In genomic region chr9:107973451-107973850, GRCh38 we compare ENCODE assay signal across 23 cellular contexts.
A peak's percentile ranks its signal among the peaks of the same experiment; 100 is the strongest.
DNase-seq lines count a peak whose midpoint lies in the region; ATAC-seq, FAIRE-seq and TF ChIP-seq lines count a peak whose summit lies in the region.
"Had no signal": no experiment of that assay in that cellular context is flagged by ENCODE, and none has a peak within 500 bp of the region (broad histone marks: within the 10 kb centered on the region; RNA-seq: fewer than 3 reads in every experiment).

No MANE protein-coding gene starts in this region.

- ATAC-seq in T-helper 17 cell (no peak), GM23338 (no peak)
- ATAC-seq: CD8-positive, alpha-beta T cell; HCT116 had no signal

- H3K27ac ChIP-seq in PC-9 (peak overlapping the region; percentile 21; the same call in 1 of the 2 replicates), epithelial cell of prostate (peak overlapping the region; percentile 53), esophagus squamous epithelium (peak overlapping the region in 3 of 4 donors; percentile 70 to 87 (median 72)), GM23338 (ENCODE audit: low read depth) (no peak overlapping the region)
- H3K27ac ChIP-seq: 22Rv1, BLaER1, C4-2B, GM23248 had no signal

- TF ChIP-seq CTCF in PC-9 (conservative IDR thresholded peaks at IDR 0.05) (no peak), choroid plexus epithelial cell (conservative IDR thresholded peaks at IDR 0.05; ENCODE audit: low read depth, low read length) (no peak), esophagus squamous epithelium (IDR thresholded peaks at IDR 0.05) (no peak), GM23338 (conservative IDR thresholded peaks at IDR 0.05; ENCODE audit: low read depth in 2 of 2) (no peak)

- WGBS in esophagus squamous epithelium, 2 donors = 53 to 67% methylated on average over 1 of the region's 1 CpG

- H3F3A ChIP-seq in PC-9 (ENCODE audit: insufficient read depth, low read depth) (no peaks in the 10 kb centered on the region), GM23338 (replicated peaks; ENCODE audit: low read depth) (no peaks in the 10 kb centered on the region)

- H3K27ac Mint-ChIP-seq in T-helper 17 cell = no peak overlapping the region
- no peak overlapping the region for H3K27ac Mint-ChIP-seq in GM23338
- H3K27ac Mint-ChIP-seq: B cell; CD8-positive, alpha-beta T cell; H9 had no signal

- no TSS peak for BruUV-seq in PC-9 (replicated peaks; lab: Mats Ljungman, UMichigan)

- no peaks in the 10 kb centered on the region for H3K4me1 Mint-ChIP-seq in T-helper 17 cell
- peaks cover 10% of the 10 kb centered on the region for H3K4me1 Mint-ChIP-seq in GM23338
- H3K4me1 Mint-ChIP-seq: B cell; CD4-positive, CD25-positive, alpha-beta regulatory T cell had no signal

- H3K36me3 ChIP-seq in PC-9 (ENCODE audit: low read depth) (no peaks in the 10 kb centered on the region), esophagus squamous epithelium (no peaks in the 10 kb centered on the region), GM23338 (ENCODE audit: insufficient read depth) (no peaks in the 10 kb centered on the region)
- H3K36me3 ChIP-seq: BLaER1 had no signal

- peak; percentile 36 to 75 for DNase-seq in PC-9
- DNase-seq in choroid plexus epithelial cell (ENCODE audit: low read depth) = peak; percentile 5
- DNase-seq in epithelial cell of prostate (ENCODE audit: low read depth, low spot score) = peak; percentile 12
- no peak for DNase-seq in esophagus squamous epithelium (lab: John Stamatoyannopoulos, UW)
- no peak for DNase-seq in nucleus accumbens (lab: John Stamatoyannopoulos, UW)
- no peak for DNase-seq in T-helper 17 cell
- no peak for DNase-seq in GM23338 (ENCODE audit: low spot score)
- no peak for DNase-seq in GM12892 (ENCODE audit: insufficient read length)
- DNase-seq: Caco-2; CD4-positive, CD25-positive, alpha-beta regulatory T cell; CD8-positive, alpha-beta T cell; DMS153; DND-41; GM23248; H9 had no signal

- H3K9me3 Mint-ChIP-seq in GM23338 = no peaks in the 10 kb centered on the region
- H3K9me3 Mint-ChIP-seq: H9 had no signal

- H3K4me3 ChIP-seq in PC-9 (no peak overlapping the region), choroid plexus epithelial cell (ENCODE audit: low read depth, low read length) (no peak overlapping the region), esophagus squamous epithelium (no peak overlapping the region), GM23338 (no peak overlapping the region)
- H3K4me3 ChIP-seq: BLaER1, GM23248 had no signal

- H4K20me1 ChIP-seq in PC-9 (ENCODE audit: insufficient read depth) (no peaks in the 10 kb centered on the region), GM23338 (replicated peaks; ENCODE audit: insufficient read depth) (no peaks in the 10 kb centered on the region)
- H4K20me1 ChIP-seq: BLaER1 had no signal

- H3K27me3 Mint-ChIP-seq in T-helper 17 cell (no peaks in the 10 kb centered on the region), GM23338 (ENCODE audit: insufficient read depth, low read depth, poor library complexity) (peaks cover 2% of the 10 kb centered on the region)
- H3K27me3 Mint-ChIP-seq: CD4-positive, CD25-positive, alpha-beta regulatory T cell had no signal

- no peak for TF ChIP-seq POLR2A in esophagus squamous epithelium (IDR thresholded peaks at IDR 0.05)
- no peak for TF ChIP-seq POLR2A in GM12892 (IDR thresholded peaks at IDR 0.05; ENCODE audit: low read depth, low read length)

- H3K9me2 ChIP-seq in PC-9 (ENCODE audit: insufficient read depth) (no peaks in the 10 kb centered on the region), GM23338 (ENCODE audit: insufficient read depth) (peaks cover 15% of the 10 kb centered on the region)

- POLR2A ChIA-PET in PC-9 (lab: Charles Lee; ENCODE audit: unreplicated experiment) = interaction anchor here (0.7 kb wide), 1 partner anchor 76 kb away, joined by 3 read pairs; no protein-coding TSS in a partner anchor

- H2AFZ ChIP-seq in PC-9 = peak overlapping the region; percentile 61; the same call in 1 of the 2 replicates
- no peak overlapping the region; the same call in 1 of the 2 replicates for H2AFZ ChIP-seq in GM23338
- H2AFZ ChIP-seq: GM23248 had no signal

- CTCF ChIA-PET in PC-9 (lab: Charles Lee) = no interaction called here

- H3K4me3 Mint-ChIP-seq in T-helper 17 cell = no peak overlapping the region
- H3K4me3 Mint-ChIP-seq in GM23338 = no peak overlapping the region
- H3K4me3 Mint-ChIP-seq: B cell; CD4-positive, CD25-positive, alpha-beta regulatory T cell; CD8-positive, alpha-beta T cell; H9 had no signal

- H3K27me3 ChIP-seq in PC-9 (ENCODE audit: insufficient read depth, low read depth) (no peaks in the 10 kb centered on the region), esophagus squamous epithelium (no peaks in the 10 kb centered on the region), GM23338 (ENCODE audit: insufficient read depth) (no peaks in the 10 kb centered on the region)
- H3K27me3 ChIP-seq: BLaER1 had no signal

- H3K4me1 ChIP-seq in PC-9 (replicated peaks; ENCODE audit: insufficient read depth) (peaks cover 26% of the 10 kb centered on the region), esophagus squamous epithelium (peaks cover 0 to 88% (median 13%) of the 10 kb centered on the region in 3 donors), GM23338 (ENCODE audit: insufficient read depth) (peaks cover 4% of the 10 kb centered on the region; the same call in 1 of the 2 replicates)
- H3K4me1 ChIP-seq: BLaER1, Caco-2 had no signal

- H3K36me3 Mint-ChIP-seq in T-helper 17 cell (ENCODE audit: low read depth) (no peaks in the 10 kb centered on the region), GM23338 (ENCODE audit: low read depth) (no peaks in the 10 kb centered on the region)
- H3K36me3 Mint-ChIP-seq: CD4-positive, CD25-positive, alpha-beta regulatory T cell; CD8-positive, alpha-beta T cell had no signal

- H3K4me2 ChIP-seq in PC-9 (peak overlapping the region; percentile 49), GM23338 (no peak overlapping the region)
- H3K4me2 ChIP-seq: BLaER1 had no signal

- no peaks in the 10 kb centered on the region for H3K79me2 ChIP-seq in PC-9 (ENCODE audit: low read depth)
- H3K79me2 ChIP-seq in GM23338 (replicated peaks; ENCODE audit: insufficient read depth) = no peaks in the 10 kb centered on the region

- FAIRE-seq in GM12892 (lab: Jason Lieb, UNC) = no peak
- FAIRE-seq: A204.1, G401.6, GM19239 had no signal

- intact Hi-C loops in PC-9 (cut with micrococcal nuclease; ENCODE audit: unreplicated experiment) = no loop called here
- intact Hi-C loops in esophagus squamous epithelium (cut with DNase I) = no loop called here

- H3K9me3 ChIP-seq in PC-9 (ENCODE audit: insufficient read depth, low read depth) (no peaks in the 10 kb centered on the region), esophagus squamous epithelium (no peaks in the 10 kb centered on the region), T-helper 17 cell (ENCODE audit: control insufficient read depth, low read length, poor library complexity, severe bottlenecking) (no peaks in the 10 kb centered on the region)
- H3K9me3 ChIP-seq: BLaER1, Caco-2 had no signal

TF ChIP-seq in GM23338, 12 proteins besides CTCF, POLR2A, EP300 and RAD21:
- no peak for TF ChIP-seq POLR2AphosphoS5 (IDR thresholded peaks at IDR 0.05; ENCODE audit: low read depth)
- no peak for TF ChIP-seq ETS1 (IDR thresholded peaks at IDR 0.05)

Comparison
In these comparisons a context has a peak if more than half of its experiments do, and no peak if none do; other contexts are left out.
1. DNase-seq: peak in PC-9 (2 of 2), choroid plexus epithelial cell (single experiment) and epithelial cell of prostate (single experiment); none in esophagus squamous epithelium (single experiment), nucleus accumbens (0 of 56), T-helper 17 cell (0 of 3), GM23338 (single experiment) and GM12892 (single experiment).